In genomic region chr3:195906865-195907729, GRCh38 we compare ENCODE assay signal across 7 cellular contexts. TPM values are rescaled to one million over a fixed set of nuclear protein-coding genes. Genes with fewer than 3 reads are reported as not detected.
DNase-seq lines count a peak whose midpoint lies in the region; ATAC-seq and TF ChIP-seq lines count a peak whose summit lies in the region.

No MANE protein-coding gene starts in this region.

- peak; percentile 37 for ATAC-seq in GM18868 (IDR thresholded peaks at IDR 0.05; ENCODE audit: unreplicated experiment)
- peak; percentile 16 for ATAC-seq in HG03442 (IDR thresholded peaks at IDR 0.05; ENCODE audit: unreplicated experiment)
- no peak for ATAC-seq in body of pancreas

- peak overlapping the region; percentile 99 for H3K27ac Mint-ChIP-seq in T-helper 2 cell treated with Interferon-gamma antibody and Interleukin-4, amounts not matched to agents 5 μg/mL and 100 μg/mL, for 36 hours
- no peak overlapping the region for H3K27ac Mint-ChIP-seq in mesothelial cell of epicardium

- H3K36me3 Mint-ChIP-seq in T-helper 2 cell treated with Interferon-gamma antibody and Interleukin-4, amounts not matched to agents 5 μg/mL and 100 μg/mL, for 36 hours (ENCODE audit: low read depth), result peaks cover 24% of the 10 kb centered on the region
- H3K36me3 Mint-ChIP-seq in mesothelial cell of epicardium, result peaks cover 5% of the 10 kb centered on the region

- peaks cover 38% of the 10 kb centered on the region for H3K4me1 ChIP-seq in body of pancreas

- intact Hi-C loops in body of pancreas (cut with DNase I), result no loop called here

- peak overlapping the region; percentile 30 to 48 (median 39) for H3K27ac ChIP-seq in body of pancreas

- TF ChIP-seq CTCF in body of pancreas (IDR thresholded peaks at IDR 0.05), result no peak
- no peak for TF ChIP-seq CTCF in mesothelial cell of epicardium (IDR thresholded peaks at IDR 0.05; ENCODE audit: unreplicated experiment)

- TF ChIP-seq POLR2A in body of pancreas (IDR thresholded peaks at IDR 0.05), result peak in 1 of 3 donors; percentile 6

- no peak overlapping the region for H3K4me3 ChIP-seq in body of pancreas

- H3K4me3 Mint-ChIP-seq in T-helper 2 cell treated with Interferon-gamma antibody and Interleukin-4, amounts not matched to agents 5 μg/mL and 100 μg/mL, for 36 hours, result peak overlapping the region; percentile 99
- H3K4me3 Mint-ChIP-seq in mesothelial cell of epicardium, result peak overlapping the region; percentile 80

- no peaks in the 10 kb centered on the region for H3K9me3 ChIP-seq in body of pancreas

- no peaks in the 10 kb centered on the region for H3K9me3 Mint-ChIP-seq in T-helper 2 cell treated with Interferon-gamma antibody and Interleukin-4, amounts not matched to agents 5 μg/mL and 100 μg/mL, for 36 hours
- no peaks in the 10 kb centered on the region for H3K9me3 Mint-ChIP-seq in mesothelial cell of epicardium

- no peaks in the 10 kb centered on the region for H3K27me3 ChIP-seq in body of pancreas

- DNase-seq in T-helper 2 cell treated with Interferon-gamma antibody and Interleukin-4, amounts not matched to agents 5 μg/mL and 100 μg/mL, for 36 hours (ENCODE audit: low spot score), result peak; percentile 82
- DNase-seq in body of pancreas (peak; percentile 35 to 56 (median 52)), mesothelial cell of epicardium (ENCODE audit: low spot score in 2 of 2, unreplicated experiment in 2 of 2) (no peak), NCI-H2227 treated with DMSO at 0.1 percent for 48 hours (lab: John Stamatoyannopoulos, UW) (no peak)
- peak; percentile 52 to 57 for DNase-seq in stimulated activated CD8-positive, alpha-beta memory T cell treated with anti-CD3 and anti-CD28 coated beads, Interleukin-7, amount 100 ng/mL, for 1 hour (ENCODE audit: low read depth in 2 of 2)

- 16 to 26% methylated on average over 10 to 23 of the region's 23 CpGs for WGBS in body of pancreas, 2 donors

- no peaks in the 10 kb centered on the region for H3K36me3 ChIP-seq in body of pancreas (replicated peaks in 1 of 2; ENCODE audit: insufficient read depth in 1 of 2, low read depth in 2 of 2)

- peaks cover 39% of the 10 kb centered on the region for H3K4me1 Mint-ChIP-seq in T-helper 2 cell treated with Interferon-gamma antibody and Interleukin-4, amounts not matched to agents 5 μg/mL and 100 μg/mL, for 36 hours (ENCODE audit: low read depth)
- peaks cover 32% of the 10 kb centered on the region for H3K4me1 Mint-ChIP-seq in mesothelial cell of epicardium

- no peaks in the 10 kb centered on the region for H3K27me3 Mint-ChIP-seq in T-helper 2 cell treated with Interferon-gamma antibody and Interleukin-4, amounts not matched to agents 5 μg/mL and 100 μg/mL, for 36 hours (ENCODE audit: low read depth)
- H3K27me3 Mint-ChIP-seq in mesothelial cell of epicardium (ENCODE audit: low read depth), result peaks cover 32% of the 10 kb centered on the region

RNA-seq across cellular contexts. Expression of gene TNK2, which starts 1.3 kb away (rescaled TPM):
- total RNA-seq in body of pancreas (10 to 100 TPM; 25.9 to 49.1 TPM), mesothelial cell of epicardium (45.8 to 49.1 TPM (median 47.6 TPM) in 3 replicates)

Comparison
In these comparisons a context has a peak if more than half of its experiments do, and no peak if none do; other contexts are left out.
1. DNase-seq: peak in T-helper 2 cell treated with Interferon-gamma antibody and Interleukin-4, amounts not matched to agents 5 μg/mL and 100 μg/mL, for 36 hours (single experiment), body of pancreas (4 of 4) and stimulated activated CD8-positive, alpha-beta memory T cell treated with anti-CD3 and anti-CD28 coated beads, Interleukin-7, amount 100 ng/mL, for 1 hour (2 of 2); none in mesothelial cell of epicardium (0 of 2) and NCI-H2227 treated with DMSO at 0.1 percent for 48 hours (single experiment).